In the genomic region with DNA sequence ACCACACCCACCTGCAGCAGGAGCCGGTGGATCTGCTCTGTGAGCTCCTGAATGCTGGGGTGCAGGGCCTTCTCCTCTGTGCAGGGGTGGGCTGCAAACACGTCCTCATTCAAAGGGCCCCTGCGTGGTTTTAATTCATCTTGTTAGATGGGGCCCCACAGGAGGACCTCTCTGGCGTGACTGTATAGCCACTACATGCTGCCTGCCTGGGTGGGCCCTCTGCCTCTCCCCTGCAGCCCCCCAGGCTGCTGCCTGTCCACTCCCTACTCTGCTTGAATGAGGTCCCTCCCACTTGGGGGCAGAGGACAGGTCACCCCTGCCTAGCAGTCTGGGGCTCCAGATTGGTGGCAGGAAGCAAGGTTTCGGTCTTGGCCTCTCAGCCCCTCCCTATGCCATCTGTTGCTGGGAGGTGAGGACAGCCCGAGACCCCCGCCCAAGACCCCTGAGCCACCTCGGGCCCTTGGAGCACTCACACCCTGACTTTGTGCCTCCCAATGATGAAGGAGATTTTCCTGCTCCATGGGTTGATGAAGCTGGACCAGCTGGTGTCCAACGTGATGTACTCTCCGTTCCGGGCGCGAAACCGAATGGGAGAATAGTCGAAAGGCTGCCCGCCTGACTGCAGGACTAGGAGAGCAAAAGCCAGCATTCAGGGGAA, we compare ENCODE assay signal across 16 cellular contexts. TPM values are rescaled to one million over a fixed set of nuclear protein-coding genes. Genes with fewer than 3 reads are reported as not detected.
DNase-seq lines count a peak whose midpoint lies in the region; TF ChIP-seq lines count a peak whose summit lies in the region.
"Had no signal": no experiment of that assay in that cellular context is flagged by ENCODE, and none has a peak within 500 bp of the region (broad histone marks: within the 10 kb centered on the region; RNA-seq: fewer than 3 reads in every experiment).

No MANE protein-coding gene starts in this region.

- H3K27ac ChIP-seq in C4-2B (peak overlapping the region; percentile 78), KMS-11 (peak overlapping the region; percentile 68), hepatocyte (peak overlapping the region; percentile 74)
- H3K27ac ChIP-seq: PC-9, SK-N-MC had no signal

- H4K20me1 ChIP-seq in KMS-11 (ENCODE audit: insufficient read depth) = no peaks in the 10 kb centered on the region
- H4K20me1 ChIP-seq in hepatocyte (ENCODE audit: insufficient read depth, poor library complexity, severe bottlenecking) = no peaks in the 10 kb centered on the region

- WGBS in hepatocyte (ENCODE audit: low lambda C conversion rate, missing lambda C conversion rate) = 97% methylated on average over 16 of the region's 16 CpGs

- H3K4me2 ChIP-seq in KMS-11 = peak overlapping the region; percentile 57; the same call in 1 of the 2 replicates
- H3K4me2 ChIP-seq in hepatocyte = no peak overlapping the region
- H3K4me2 ChIP-seq: PC-9 had no signal

- TF ChIP-seq CTCF in C4-2B (conservative IDR thresholded peaks at IDR 0.05) = no peak
- no peak for TF ChIP-seq CTCF in KMS-11 (conservative IDR thresholded peaks at IDR 0.05; ENCODE audit: low read depth, low read length)
- TF ChIP-seq CTCF in hepatocyte (IDR thresholded peaks at IDR 0.05; ENCODE audit: poor library complexity) = no peak

- no peaks in the 10 kb centered on the region for H3K27me3 ChIP-seq in KMS-11 (ENCODE audit: insufficient read depth, low read depth)
- H3K27me3 ChIP-seq in hepatocyte = no peaks in the 10 kb centered on the region

- H3K9ac ChIP-seq in KMS-11 = no peak overlapping the region

- H3K79me2 ChIP-seq in KMS-11 (ENCODE audit: insufficient read depth, low read depth) = no peaks in the 10 kb centered on the region
- H3K79me2 ChIP-seq in hepatocyte = no peaks in the 10 kb centered on the region

- intact Hi-C loops in posterior vena cava (cut with DNase I) = loop anchor here in 1 of 2 donors (5.0 kb wide), 1 partner anchor 405 kb away; a partner anchor contains a TSS

- no peaks in the 10 kb centered on the region for H3K9me3 ChIP-seq in hepatocyte (ENCODE audit: low read depth)

- DNase-seq in hepatocyte (ENCODE audit: low spot score) = no peak
- peak; percentile 64 for DNase-seq in posterior vena cava (ENCODE audit: low spot score)
- DNase-seq in activated naive CD4-positive, alpha-beta T cell treated with anti-CD3 and anti-CD28 coated beads, Interleukin-2, amount 50 U/mL, for 16 hours = no peak
- no peak for DNase-seq in cerebellar nuclear complex (lab: John Stamatoyannopoulos, UW)
- no peak for DNase-seq in NCI-H2171 (lab: John Stamatoyannopoulos, UW)
- DNase-seq: CD8-positive, alpha-beta T cell; DMS79; KBM-7; NCI-H1048; NCI-H1436 treated with DMSO at 0.1 percent for 48 hours; NCI-H2029 treated with DMSO at 0.1 percent for 48 hours; NCI-H524; PC-9 had no signal

- H3K4me3 ChIP-seq in KMS-11 (IDR thresholded peaks at IDR 0.05; ENCODE audit: insufficient read depth, low read depth, low read length) (no peak overlapping the region), hepatocyte (no peak overlapping the region)
- H3K4me3 ChIP-seq: PC-9 had no signal

- no peak overlapping the region for H2AFZ ChIP-seq in KMS-11 (ENCODE audit: low read depth)
- H2AFZ ChIP-seq in hepatocyte = no peak overlapping the region
- H2AFZ ChIP-seq: PC-9 had no signal

- no peaks in the 10 kb centered on the region for H3K9me2 ChIP-seq in hepatocyte (replicated peaks; ENCODE audit: insufficient read depth)

- H3K4me1 ChIP-seq in KMS-11 (ENCODE audit: low read depth, poor library complexity, severe bottlenecking) (peaks cover 100% of the 10 kb centered on the region), hepatocyte (ENCODE audit: insufficient read depth) (peaks cover 12% of the 10 kb centered on the region)

- no peaks in the 10 kb centered on the region for H3K36me3 ChIP-seq in KMS-11 (ENCODE audit: insufficient read depth)
- no peaks in the 10 kb centered on the region for H3K36me3 ChIP-seq in hepatocyte (replicated peaks; ENCODE audit: insufficient read depth, low read depth)

RNA-seq across cellular contexts. Expression of a gene that starts 22.0 kb away (rescaled TPM):
- total RNA-seq in hepatocyte (14.1 and 17.8 TPM in 2 replicates), posterior vena cava (1 to 10 TPM; 2.3 to 6.9 TPM)
- polyA plus RNA-seq in hepatocyte = 23.0 and 28.5 TPM in 2 replicates

RNA-seq across cellular contexts. Expression of a gene that starts 26.6 kb away (rescaled TPM):
- 6.1 and 8.9 TPM in 2 replicates for total RNA-seq in hepatocyte
- polyA plus RNA-seq in hepatocyte = 6.0 and 6.4 TPM in 2 replicates
- 10 to 100 TPM; 10.1 to 16.8 TPM for total RNA-seq in posterior vena cava

RNA-seq across cellular contexts. Expression of a gene that starts 58.4 kb away (rescaled TPM):
- total RNA-seq in hepatocyte (20.4 and 25.9 TPM in 2 replicates), posterior vena cava (10 to 100 TPM; 32.2 to 34.9 TPM)
- 36.6 and 37.5 TPM in 2 replicates for polyA plus RNA-seq in hepatocyte

RNA-seq across cellular contexts. Expression of a gene that starts 58.5 kb away (rescaled TPM):
- total RNA-seq in hepatocyte = 9.0 and 9.7 TPM in 2 replicates
- polyA plus RNA-seq in hepatocyte = 8.4 and 9.1 TPM in 2 replicates
- total RNA-seq in posterior vena cava = 10 to 100 TPM; 27.1 to 37.2 TPM
